20 cellular contexts compared by ENCODE assay signal in genomic region chr1:183783342-183783741, GRCh38. TPM values are rescaled to one million over a fixed set of nuclear protein-coding genes. Genes with fewer than 3 reads are reported as not detected.
DNase-seq lines count a peak whose midpoint lies in the region; ATAC-seq and TF ChIP-seq lines count a peak whose summit lies in the region.
"Had no signal": no experiment of that assay in that cellular context is flagged by ENCODE, and none has a peak within 500 bp of the region (broad histone marks: within the 10 kb centered on the region; RNA-seq: fewer than 3 reads in every experiment).

No MANE protein-coding gene starts in this region.

- no TSS peak for BruUV-seq in A673 (replicated peaks; lab: Mats Ljungman, UMichigan)

- H3K9me3 ChIP-seq in A673 (ENCODE audit: low read depth, low read length, poor library complexity, severe bottlenecking), result no peaks in the 10 kb centered on the region
- H3K9me3 ChIP-seq: left lung, neutrophil, testis had no signal

- CTCF ChIA-PET in A673 (lab: Charles Lee), result interaction anchor here (1.6 kb wide), 1 partner anchor 133 kb away, joined by 4 read pairs; no protein-coding TSS in a partner anchor
- CTCF ChIA-PET in T-cell (lab: Charles Lee), result no interaction called here

- H3K27me3 Mint-ChIP-seq in brain (no peaks in the 10 kb centered on the region), T-cell (no peaks in the 10 kb centered on the region)
- H3K27me3 Mint-ChIP-seq: activated naive CD4-positive, alpha-beta T cell treated with anti-CD3 and anti-CD28 coated beads, Interleukin-2, amount 10 ng/mL, durations not matched to agents 7 days and 5 days; CD4-positive, alpha-beta T cell had no signal

- POLR2A ChIA-PET in A673 (lab: Charles Lee; ENCODE audit: low non-redundant PET), result no interaction called here
- POLR2A ChIA-PET in T-cell (lab: Charles Lee), result no interaction called here

- intact Hi-C loops in A673 (cut with micrococcal nuclease; ENCODE audit: unreplicated experiment), result no loop called here

- H3K36me3 Mint-ChIP-seq in brain (no peaks in the 10 kb centered on the region), T-cell (no peaks in the 10 kb centered on the region)
- H3K36me3 Mint-ChIP-seq: activated CD4-positive, alpha-beta memory T cell treated with anti-CD3 and anti-CD28 coated beads for 36 hours; activated naive CD4-positive, alpha-beta T cell treated with anti-CD3 and anti-CD28 coated beads, Interleukin-2, amount 10 ng/mL, durations not matched to agents 7 days and 5 days had no signal

- H3K27me3 ChIP-seq in A673 (replicated peaks; ENCODE audit: insufficient read depth, low read depth, low read length, poor library complexity), result no peaks in the 10 kb centered on the region
- H3K27me3 ChIP-seq: left lung, neutrophil, testis had no signal

- peak; percentile 76 for DNase-seq in A673 (ENCODE audit: low spot score)
- peak; percentile 54 for DNase-seq in HT1080 (ENCODE audit: low read depth)
- DNase-seq in iris pigment epithelial cell (ENCODE audit: low read depth), result peak; percentile 45
- no peak for DNase-seq in T-cell
- no peak for DNase-seq in SKM-1 treated with dmso at 0.1 percent for 144 hours (lab: John Stamatoyannopoulos, UW; ENCODE audit: unreplicated experiment)
- DNase-seq in mucosa of gallbladder (ENCODE audit: low spot score), result no peak
- DNase-seq: activated CD4-positive, alpha-beta memory T cell treated with anti-CD3 and anti-CD28 coated beads for 36 hours; activated naive CD4-positive, alpha-beta T cell treated with anti-CD3 and anti-CD28 coated beads, Interleukin-2, amount 10 ng/mL, durations not matched to agents 7 days and 5 days; CD4-positive, alpha-beta T cell; DND-41; left lung; NCI-H1092 treated with DMSO at 0.1 percent for 48 hours; NCI-H2029 treated with DMSO at 0.1 percent for 48 hours; NCI-H510A; testis had no signal

- TF ChIP-seq CTCF in A673 (conservative IDR thresholded peaks at IDR 0.05; ENCODE audit: low read depth, low read length) (no peak), brain (conservative IDR thresholded peaks at IDR 0.05) (no peak)

- ATAC-seq in HG03565 (IDR thresholded peaks at IDR 0.05; ENCODE audit: unreplicated experiment) (no peak), T-cell (replicated peaks in 1 of 4) (no peak)

- peaks cover 59% of the 10 kb centered on the region for H3K4me1 Mint-ChIP-seq in brain
- peaks cover 0 to 9% (median 2%) of the 10 kb centered on the region in 3 donors for H3K4me1 Mint-ChIP-seq in T-cell
- H3K4me1 Mint-ChIP-seq: activated naive CD4-positive, alpha-beta T cell treated with anti-CD3 and anti-CD28 coated beads, Interleukin-2, amount 10 ng/mL, durations not matched to agents 7 days and 5 days had no signal

- H3K27ac Mint-ChIP-seq in brain (peak overlapping the region in 4 of 5 experiments; percentile 53 to 82 (median 70)), T-cell (no peak overlapping the region)
- H3K27ac Mint-ChIP-seq: activated CD4-positive, alpha-beta memory T cell treated with anti-CD3 and anti-CD28 coated beads for 36 hours; activated naive CD4-positive, alpha-beta T cell treated with anti-CD3 and anti-CD28 coated beads, Interleukin-2, amount 10 ng/mL, durations not matched to agents 7 days and 5 days; CD4-positive, alpha-beta T cell; T-helper 1 cell treated with Interleukin-12 subunit alpha and Interleukin-12 subunit beta and Interleukin-4 antibody, amounts not matched to agents 30 μg/mL and 1 μg/mL, for 36 hours had no signal

- peaks cover 66% of the 10 kb centered on the region for H3K4me1 ChIP-seq in A673 (ENCODE audit: insufficient read depth, low read length, poor library complexity, severe bottlenecking)

- H3K4me3 Mint-ChIP-seq in brain, result no peak overlapping the region
- H3K4me3 Mint-ChIP-seq in T-cell, result no peak overlapping the region
- H3K4me3 Mint-ChIP-seq: activated CD4-positive, alpha-beta memory T cell treated with anti-CD3 and anti-CD28 coated beads for 36 hours; activated naive CD4-positive, alpha-beta T cell treated with anti-CD3 and anti-CD28 coated beads, Interleukin-2, amount 10 ng/mL, durations not matched to agents 7 days and 5 days; CD4-positive, alpha-beta T cell; T-helper 1 cell treated with Interleukin-12 subunit alpha and Interleukin-12 subunit beta and Interleukin-4 antibody, amounts not matched to agents 30 μg/mL and 1 μg/mL, for 36 hours had no signal

- no peaks in the 10 kb centered on the region for H3K36me3 ChIP-seq in A673 (ENCODE audit: insufficient read depth, low read length, poor library complexity, severe bottlenecking)
- H3K36me3 ChIP-seq: left lung, neutrophil had no signal

- H3K9me3 Mint-ChIP-seq in brain, result no peaks in the 10 kb centered on the region
- H3K9me3 Mint-ChIP-seq in T-cell, result no peaks in the 10 kb centered on the region
- H3K9me3 Mint-ChIP-seq: activated CD4-positive, alpha-beta memory T cell treated with anti-CD3 and anti-CD28 coated beads for 36 hours; activated naive CD4-positive, alpha-beta T cell treated with anti-CD3 and anti-CD28 coated beads, Interleukin-2, amount 10 ng/mL, durations not matched to agents 7 days and 5 days; CD4-positive, alpha-beta T cell; T-helper 1 cell treated with Interleukin-12 subunit alpha and Interleukin-12 subunit beta and Interleukin-4 antibody, amounts not matched to agents 30 μg/mL and 1 μg/mL, for 36 hours had no signal

- no peak overlapping the region for H3K4me3 ChIP-seq in A673 (ENCODE audit: low read depth, low read length, poor library complexity, severe bottlenecking)
- H3K4me3 ChIP-seq: left lung, testis had no signal

- H3K27ac ChIP-seq in A673 (ENCODE audit: low read depth, low read length, poor library complexity, severe bottlenecking), result peak overlapping the region; percentile 96
- H3K27ac ChIP-seq: KMS-11, left lung, neutrophil, testis had no signal

RNA-seq across cellular contexts. Expression of gene RGL1, which starts 21.6 kb away (rescaled TPM):
- total RNA-seq in A673 (2021), result 67.2 and 74.0 TPM in 2 replicates
- 3.9 and 4.2 TPM in 2 replicates for total RNA-seq in HT1080 (2014; rRNA removed; shearing (Covaris generic))
- 2.4 and 2.5 TPM in 2 replicates for polyA plus RNA-seq in HT1080 (2015; cell fraction: cytosol; rRNA removed)
- polyA plus RNA-seq in HT1080 (2015; cell fraction: nucleus; rRNA removed), result 2.5 and 2.7 TPM in 2 replicates
- 15.1 TPM for polyA plus RNA-seq in brain (ENCODE audit: insufficient read depth, low read depth, low replicate concordance)
- total RNA-seq in T-cell, result 1 to 10 TPM; 1.7 to 3.3 (median 2.3) TPM
- total RNA-seq in mucosa of gallbladder, result 13.1 TPM

Comparison
In these comparisons a context has a peak if more than half of its experiments do, and no peak if none do; other contexts are left out.
1. DNase-seq: peak in A673 (single experiment), HT1080 (single experiment) and iris pigment epithelial cell (single experiment); none in T-cell (0 of 34), SKM-1 treated with dmso at 0.1 percent for 144 hours (single experiment) and mucosa of gallbladder (single experiment).
2. H3K27ac Mint-ChIP-seq: peak in brain (4 of 5); none in T-cell (0 of 2).